In the genomic region with DNA sequence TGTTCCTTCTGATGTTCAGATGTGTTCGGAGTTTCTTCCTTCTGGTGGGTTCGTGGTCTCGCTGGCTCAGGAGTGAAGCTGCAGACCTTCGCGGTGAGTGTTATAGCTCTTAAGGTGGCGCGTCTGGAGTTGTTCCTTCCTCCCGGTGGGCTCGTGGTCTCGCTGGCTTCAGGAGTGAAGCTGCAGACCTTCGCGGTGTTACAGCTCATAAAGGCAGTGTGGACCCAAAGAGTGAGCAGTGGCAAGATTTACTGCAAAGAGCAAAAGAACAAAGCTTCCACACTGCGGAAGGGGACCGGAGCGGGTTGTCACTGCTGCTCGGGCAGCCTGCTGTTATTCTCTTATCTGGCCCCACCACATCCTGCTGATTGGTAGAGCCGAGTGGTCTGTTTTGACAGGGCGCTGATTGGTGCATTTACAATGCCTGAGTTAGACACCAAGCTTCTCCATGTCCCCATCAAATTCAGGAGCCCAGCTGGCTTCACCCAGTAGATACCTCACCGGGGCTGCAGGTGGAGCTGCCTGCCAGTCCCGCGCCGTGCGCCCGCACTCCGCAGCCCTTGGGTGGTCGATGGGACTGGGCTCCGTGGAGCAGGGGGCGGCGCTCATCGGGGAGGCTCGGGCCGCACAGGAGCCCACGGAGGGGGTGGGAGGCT, we compare ENCODE assay signal across 1 cellular context.
TF ChIP-seq lines count a peak whose summit lies in the region.

No MANE protein-coding gene starts in this region.

TF ChIP-seq in K562, 482 proteins besides CTCF, POLR2A, EP300 and RAD21 (continued from another document):
- TF ChIP-seq AFF1 (IDR thresholded peaks at IDR 0.05; ENCODE audit: low read depth in 1 of 2, partially characterized antibody in 2 of 2) (peak; percentile 84 to 92), POLR2AphosphoS5 (IDR thresholded peaks at IDR 0.05; ENCODE audit: control insufficient read depth, insufficient read depth, low read depth, low read length) (peak; percentile 85)
